ENCODE assay signal across 8 cellular contexts in genomic region chr9:6007770-6008168, GRCh38. TPM values are rescaled to one million over a fixed set of nuclear protein-coding genes. Genes with fewer than 3 reads are reported as not detected.
DNase-seq lines count a peak whose midpoint lies in the region; ATAC-seq and TF ChIP-seq lines count a peak whose summit lies in the region.

No MANE protein-coding gene starts in this region.

- H3K36me3 ChIP-seq in gastroesophageal sphincter = peaks cover 0 to 28% of the 10 kb centered on the region in 2 donors
- peaks cover 5% of the 10 kb centered on the region for H3K36me3 ChIP-seq in thoracic aorta

- CTCF ChIA-PET in RWPE1 (lab: Yijun Ruan, JAX) = no interaction called here

- TF ChIP-seq POLR2A in gastroesophageal sphincter (IDR thresholded peaks at IDR 0.05) = peak in 1 of 2 donors; percentile 17

- DNase-seq in Caki2 (ENCODE audit: low read depth) = peak; percentile 62
- peak; percentile 74 for DNase-seq in HT-29 (ENCODE audit: low spot score)
- DNase-seq in RWPE1 (ENCODE audit: low spot score) = peak; percentile 11
- peak; percentile 81 for DNase-seq in activated naive CD4-positive, alpha-beta T cell treated with Interleukin-2 at 50 U/mL for 16 hours
- DNase-seq in occipital lobe (lab: John Stamatoyannopoulos, UW) = peak; percentile 74
- peak; percentile 22 for DNase-seq in thoracic aorta (ENCODE audit: low spot score)

- TF ChIP-seq EP300 in gastroesophageal sphincter (IDR thresholded peaks at IDR 0.05) = no peak

- H3K9me3 ChIP-seq in gastroesophageal sphincter (no peaks in the 10 kb centered on the region), thoracic aorta (no peaks in the 10 kb centered on the region)

- H3K4me3 ChIP-seq in gastroesophageal sphincter = peak overlapping the region; percentile 86 to 91
- peak overlapping the region; percentile 98 for H3K4me3 ChIP-seq in thoracic aorta

- H3K4me1 ChIP-seq in gastroesophageal sphincter = peaks cover 6 to 67% (median 16%) of the 10 kb centered on the region in 3 donors
- H3K4me1 ChIP-seq in thoracic aorta (ENCODE audit: control insufficient read depth in 1 of 2, low read depth in 2 of 2) = peaks cover 25 to 37% of the 10 kb centered on the region in 2 donors

- in situ Hi-C loops in Caki2 (cut with HindIII; ENCODE audit: low pct_unique_long_range_greater_than_20kb, low sequenced_read_pairs) = no loop called here

- TF ChIP-seq CTCF in RWPE1 (conservative IDR thresholded peaks at IDR 0.05; ENCODE audit: low read depth) (no peak), gastroesophageal sphincter (IDR thresholded peaks at IDR 0.05) (no peak), thoracic aorta (IDR thresholded peaks at IDR 0.05) (no peak)

- H3K27me3 ChIP-seq in gastroesophageal sphincter (no peaks in the 10 kb centered on the region), thoracic aorta (replicated peaks; ENCODE audit: insufficient read depth) (no peaks in the 10 kb centered on the region)

- peak overlapping the region; percentile 91 for H3K27ac ChIP-seq in RWPE1
- peak overlapping the region; percentile 97 to 99 (median 98) for H3K27ac ChIP-seq in gastroesophageal sphincter
- peak overlapping the region; percentile 98 for H3K27ac ChIP-seq in thoracic aorta

- WGBS in gastroesophageal sphincter (ENCODE audit: low coverage in 1 of 2), 2 donors = no CpG with 5 or more reads among the region's 54 CpGs

- POLR2A ChIA-PET in RWPE1 (lab: Yijun Ruan, JAX; ENCODE audit: low non-redundant PET) = no interaction called here

- ATAC-seq in GM21360 (IDR thresholded peaks at IDR 0.05; ENCODE audit: unreplicated experiment) (peak; percentile 39), gastroesophageal sphincter (peak; percentile 85), thoracic aorta (ENCODE audit: insufficient number of reproducible peaks, low FRiP score, low read depth) (peak; percentile 46)

RNA-seq across cellular contexts. Expression of gene RANBP6, which starts 7.7 kb away (rescaled TPM):
- total RNA-seq in Caki2 (2014; rRNA removed; shearing (Covaris generic); ENCODE audit: low replicate concordance) = 4.6 and 5.6 TPM in 2 replicates
- total RNA-seq in HT-29 (2014; rRNA removed; shearing (Covaris generic)) = 5.2 and 7.4 TPM in 2 replicates
- total RNA-seq in gastroesophageal sphincter = 10 to 100 TPM; 14.8 to 20.2 (median 17.6) TPM
- total RNA-seq in occipital lobe = 69.4 TPM
- 10 to 100 TPM in 1 of 2 donors, 1 to 10 TPM in 1; 8.4 to 23.6 TPM for total RNA-seq in thoracic aorta

Comparison
In these comparisons a context has a peak if more than half of its experiments do, and no peak if none do; other contexts are left out.
1. Peak in every context shown above with its lines: DNase-seq, ATAC-seq, H3K4me3 ChIP-seq and H3K27ac ChIP-seq.
2. DNase-seq: peak in every context shown above with its lines; median percentile 81 in activated naive CD4-positive, alpha-beta T cell treated with Interleukin-2 at 50 U/mL for 16 hours; 74 in HT-29; 74 in occipital lobe; 62 in Caki2; 22 in thoracic aorta; 11 in RWPE1.